Comparison of ENCODE assay signal across 9 cellular contexts in genomic region chr16:28977703-28978641, GRCh38. TPM values are rescaled to one million over a fixed set of nuclear protein-coding genes. Genes with fewer than 3 reads are reported as not detected.
DNase-seq lines count a peak whose midpoint lies in the region; ATAC-seq and TF ChIP-seq lines count a peak whose summit lies in the region.
"Had no signal": no experiment of that assay in that cellular context is flagged by ENCODE, and none has a peak within 500 bp of the region (broad histone marks: within the 10 kb centered on the region; RNA-seq: fewer than 3 reads in every experiment).

No MANE protein-coding gene starts in this region.

- H3K9me3 Mint-ChIP-seq in MCF 10A (ENCODE audit: unreplicated experiment), result no peaks in the 10 kb centered on the region

- H3K9me3 ChIP-seq in breast epithelium (no peaks in the 10 kb centered on the region), transverse colon (no peaks in the 10 kb centered on the region)

- peak; percentile 53 for TF ChIP-seq CTCF in MCF 10A (IDR thresholded peaks at IDR 0.05; ENCODE audit: unreplicated experiment)
- peak in 1 of 3 donors; percentile 27 for TF ChIP-seq CTCF in breast epithelium (IDR thresholded peaks at IDR 0.05)
- peak; percentile 22 for TF ChIP-seq CTCF in fibroblast of mammary gland (conservative IDR thresholded peaks at IDR 0.05; ENCODE audit: control insufficient read depth, insufficient read depth, low read depth, low read length)
- peak in 4 of 5 experiments; percentile 39 to 55 (median 49) for TF ChIP-seq CTCF in transverse colon (IDR thresholded peaks at IDR 0.05)

- no TSS peak for BruUV-seq in MCF 10A (replicated peaks; lab: Mats Ljungman, UMichigan)

- no peaks in the 10 kb centered on the region for H3K27me3 Mint-ChIP-seq in MCF 10A (ENCODE audit: insufficient read depth, unreplicated experiment)
- H3K27me3 Mint-ChIP-seq: activated CD4-positive, alpha-beta memory T cell treated with anti-CD3 and anti-CD28 coated beads for 36 hours had no signal

- TF ChIP-seq POLR2A in breast epithelium (IDR thresholded peaks at IDR 0.05) (no peak), transverse colon (IDR thresholded peaks at IDR 0.05) (no peak)

- no peaks in the 10 kb centered on the region for H3K27me3 ChIP-seq in breast epithelium
- H3K27me3 ChIP-seq in transverse colon, result no peaks in the 10 kb centered on the region

- no peak for TF ChIP-seq EP300 in transverse colon (IDR thresholded peaks at IDR 0.05; ENCODE audit: low read depth)

- H3K36me3 Mint-ChIP-seq in MCF 10A (ENCODE audit: insufficient read depth, unreplicated experiment), result peaks cover 28% of the 10 kb centered on the region

- H3K4me1 Mint-ChIP-seq in MCF 10A (ENCODE audit: insufficient read depth, unreplicated experiment), result peaks cover 12% of the 10 kb centered on the region

- no peak overlapping the region for H3K4me3 ChIP-seq in breast epithelium
- no peak overlapping the region for H3K4me3 ChIP-seq in fibroblast of mammary gland (ENCODE audit: control insufficient read depth, low read depth, low read length)
- no peak overlapping the region for H3K4me3 ChIP-seq in transverse colon

- no peak overlapping the region for H3K27ac Mint-ChIP-seq in MCF 10A (ENCODE audit: low read depth, unreplicated experiment)
- H3K27ac Mint-ChIP-seq: activated CD4-positive, alpha-beta memory T cell treated with anti-CD3 and anti-CD28 coated beads for 36 hours had no signal

- ATAC-seq in HG03097 (IDR thresholded peaks at IDR 0.05; ENCODE audit: low FRiP score, unreplicated experiment), result no peak

- intact Hi-C loops in MCF 10A (cut with micrococcal nuclease), result no loop called here
- intact Hi-C loops in breast epithelium (cut with DNase I; ENCODE audit: low total_unique reads), result no loop called here
- intact Hi-C loops in transverse colon (cut with DNase I; ENCODE audit: low total_unique reads), result no loop called here

- CTCF ChIA-PET in MCF 10A (lab: Yijun Ruan, JAX), result interaction anchor here (0.6 to 3.4 kb wide), 19 partner anchors 8 to 698 kb away, joined by 3 to 20 read pairs (median 4); no protein-coding TSS in a partner anchor

- H3K36me3 ChIP-seq in breast epithelium (no peaks in the 10 kb centered on the region), transverse colon (peaks cover 0 to 6% (median under 1%) of the 10 kb centered on the region in 4 donors)

- DNase-seq in MCF 10A (ENCODE audit: unreplicated experiment), result peak; percentile 27
- DNase-seq in breast epithelium (ENCODE audit: low spot score in 2 of 2), result no peak
- peak; percentile 73 for DNase-seq in NCI-H510A treated with DMSO at 0.1 percent for 48 hours (lab: John Stamatoyannopoulos, UW)
- DNase-seq in fibroblast of mammary gland (ENCODE audit: low read depth), result no peak
- DNase-seq in transverse colon, result no peak
- no peak for DNase-seq in cerebellar nuclear complex (lab: John Stamatoyannopoulos, UW)
- DNase-seq in retina, result no peak
- DNase-seq: activated CD4-positive, alpha-beta memory T cell treated with anti-CD3 and anti-CD28 coated beads for 36 hours had no signal

- 74 to 100% methylated on average over 5 to 11 of the region's 11 CpGs for WGBS in transverse colon (ENCODE audit: low coverage in 1 of 2), 2 donors

- H3K4me1 ChIP-seq in breast epithelium (peaks cover 0 to 10% of the 10 kb centered on the region in 2 donors), transverse colon (peaks cover 6 to 20% (median 15%) of the 10 kb centered on the region in 4 donors)

- in situ Hi-C loops in transverse colon (cut with MboI; ENCODE audit: low pct_ligation_motif_present in 1 of 4, low pct_unique_long_range_greater_than_20kb in 1 of 4, low sequenced_read_pairs in 3 of 4), result no loop called here

- no peak overlapping the region for H3K4me3 Mint-ChIP-seq in MCF 10A (ENCODE audit: unreplicated experiment)
- H3K4me3 Mint-ChIP-seq: activated CD4-positive, alpha-beta memory T cell treated with anti-CD3 and anti-CD28 coated beads for 36 hours had no signal

- POLR2A ChIA-PET in MCF 10A (lab: Yijun Ruan, JAX), result interaction anchor here (0.9 kb wide), 1 partner anchor 21 kb away, joined by 3 read pairs; no protein-coding TSS in a partner anchor

- no peak overlapping the region for H3K27ac ChIP-seq in breast epithelium
- no peak overlapping the region for H3K27ac ChIP-seq in transverse colon

RNA-seq across cellular contexts. Expression of gene SPNS1, which starts 3.4 kb away (rescaled TPM):
- total RNA-seq in MCF 10A (2022) (25.2 and 36.8 TPM in 2 replicates), breast epithelium (10 to 100 TPM; 15.1 to 19.5 (median 17.8) TPM), transverse colon (10 to 100 TPM; 22.7 to 75.2 (median 28.2) TPM)

RNA-seq across cellular contexts. Expression of gene LAT, which starts 6.9 kb away (rescaled TPM):
- total RNA-seq in MCF 10A (2022) (4.4 and 4.8 TPM in 2 replicates), breast epithelium (1 to 10 TPM; 4.0 to 8.2 (median 4.3) TPM), transverse colon (10 to 100 TPM in 1 of 4 donors, 1 to 10 TPM in 3; 5.6 to 39.6 (median 8.4) TPM)

RNA-seq across cellular contexts. Expression of gene NFATC2IP, which starts 27.2 kb away (rescaled TPM):
- 39.5 and 41.3 TPM in 2 replicates for total RNA-seq in MCF 10A (2022)
- 10 to 100 TPM; 23.2 to 38.1 (median 27.9) TPM for total RNA-seq in breast epithelium
- total RNA-seq in transverse colon, result 10 to 100 TPM; 59.1 to 89.4 (median 70.2) TPM

RNA-seq across cellular contexts. Expression of gene CD19, which starts 46.2 kb away (rescaled TPM):
- total RNA-seq in MCF 10A (2022) (not detected in 2 replicates), breast epithelium (not detected), transverse colon (1 to 10 TPM in 2 of 4 donors, not detected in 2; 4.5 to 9.8 TPM)

RNA-seq across cellular contexts. Expression of gene RABEP2, which starts 52.9 kb away (rescaled TPM):
- total RNA-seq in MCF 10A (2022) (10.7 and 17.8 TPM in 2 replicates), breast epithelium (10 to 100 TPM; 14.2 to 35.1 (median 25.6) TPM), transverse colon (100 to 1,000 TPM in 2 of 4 donors, 10 to 100 TPM in 2; 57.1 to 182 (median 130) TPM)

Comparison
In these comparisons a context has a peak if more than half of its experiments do, and no peak if none do; other contexts are left out.
1. DNase-seq: peak in MCF 10A (single experiment) and NCI-H510A treated with DMSO at 0.1 percent for 48 hours (single experiment); none in breast epithelium (0 of 2), fibroblast of mammary gland (single experiment), transverse colon (single experiment), cerebellar nuclear complex (0 of 2) and retina (single experiment).